ENCODE assay signal across 17 cellular contexts in the genomic region with DNA sequence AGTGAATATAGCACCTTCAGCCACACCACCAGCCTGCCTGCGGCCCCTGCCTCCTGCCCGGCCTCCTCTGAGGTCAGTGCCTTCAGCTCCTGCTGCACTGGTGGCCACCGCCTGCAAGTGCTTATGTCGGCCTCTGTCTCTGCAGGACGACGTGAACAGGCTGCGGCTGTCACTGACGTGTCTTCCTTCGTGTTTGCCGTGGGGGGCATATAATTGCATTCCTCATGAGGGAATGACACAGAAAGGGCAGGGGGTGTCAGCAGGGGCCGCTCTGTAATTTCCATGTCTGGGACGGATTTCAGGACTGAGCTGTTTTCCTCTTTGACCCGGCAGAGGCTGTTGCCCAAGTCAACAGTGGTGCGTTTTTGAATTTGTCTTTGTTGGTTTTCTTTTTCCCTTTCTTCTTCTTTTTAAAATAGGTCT. TPM values are rescaled to one million over a fixed set of nuclear protein-coding genes. Genes with fewer than 3 reads are reported as not detected.
DNase-seq lines count a peak whose midpoint lies in the region; ATAC-seq and TF ChIP-seq lines count a peak whose summit lies in the region.
"Had no signal": no experiment of that assay in that cellular context is flagged by ENCODE, and none has a peak within 500 bp of the region (broad histone marks: within the 10 kb centered on the region; RNA-seq: fewer than 3 reads in every experiment).

No MANE protein-coding gene starts in this region.

- no peak for TF ChIP-seq CTCF in right lobe of liver (IDR thresholded peaks at IDR 0.05)
- peak in 1 of 6 experiments; percentile 12 for TF ChIP-seq CTCF in upper lobe of left lung (IDR thresholded peaks at IDR 0.05)

- TF ChIP-seq POLR2A in right lobe of liver (IDR thresholded peaks at IDR 0.05) = no peak
- TF ChIP-seq POLR2A in upper lobe of left lung (IDR thresholded peaks at IDR 0.05) = no peak

- ATAC-seq in Right ventricle myocardium superior (ENCODE audit: poor library complexity) (peak; percentile 30), left ventricle myocardium superior (no peak), right lobe of liver (peak; percentile 56 to 74 (median 64)), upper lobe of left lung (ENCODE audit: low FRiP score in 2 of 2) (no peak), GM21447 (IDR thresholded peaks at IDR 0.05; ENCODE audit: unreplicated experiment) (no peak), HG03354 (IDR thresholded peaks at IDR 0.05; ENCODE audit: poor library complexity, severe bottlenecking, unreplicated experiment) (no peak), GM21825 (IDR thresholded peaks at IDR 0.05; ENCODE audit: unreplicated experiment) (no peak)
- no peak for ATAC-seq in central memory CD8-positive, alpha-beta T cell (replicated peaks; ENCODE audit: extremely low read depth, poor library complexity, severe bottlenecking)

- no peaks in the 10 kb centered on the region for H3K9me3 Mint-ChIP-seq in central memory CD8-positive, alpha-beta T cell

- WGBS in right lobe of liver (ENCODE audit: insufficient coverage, low coverage, low lambda C conversion rate, missing lambda C conversion rate) = 20% methylated on average over 4 of the region's 14 CpGs
- 73 to 78% methylated on average over 12 to 14 of the region's 14 CpGs for WGBS in upper lobe of left lung, 2 donors

- H3K4me3 ChIP-seq in right lobe of liver (no peak overlapping the region), upper lobe of left lung (no peak overlapping the region)

- H3K4me1 ChIP-seq in right lobe of liver (peaks cover 0 to 26% (median 16%) of the 10 kb centered on the region in 4 donors), upper lobe of left lung (peaks cover 61 to 94% (median 81%) of the 10 kb centered on the region in 4 donors)

- DNase-seq in Right ventricle myocardium superior (no peak), left ventricle myocardium superior (no peak), right lobe of liver (peak in 1 of 3 donors; percentile 61), upper lobe of left lung (peak in 1 of 2 donors; percentile 39)
- DNase-seq in central memory CD8-positive, alpha-beta T cell (ENCODE audit: low spot score in 2 of 2) = no peak
- DNase-seq: activated CD8-positive, alpha-beta memory T cell treated with anti-CD3 and anti-CD28 coated beads for 24 hours; activated gamma-delta T cell; Calu3; islet precursor cell; NCI-H510A; OCI-M1; retina; stimulated activated CD4-positive, alpha-beta T cell treated with anti-CD3 and anti-CD28 coated beads, Interleukin-2, amount 100 ng/mL, for 48 hours had no signal

- H3K36me3 Mint-ChIP-seq in central memory CD8-positive, alpha-beta T cell (ENCODE audit: insufficient read depth) = peaks cover 29% of the 10 kb centered on the region

- peak overlapping the region; percentile 84 for H3K27ac Mint-ChIP-seq in central memory CD8-positive, alpha-beta T cell (ENCODE audit: low read depth)

- intact Hi-C loops in Right ventricle myocardium superior (cut with DNase I) = no loop called here
- intact Hi-C loops in left ventricle myocardium superior (cut with micrococcal nuclease) = no loop called here
- intact Hi-C loops in right lobe of liver (cut with DNase I) = no loop called here

- H3K36me3 ChIP-seq in right lobe of liver = no peaks in the 10 kb centered on the region
- H3K36me3 ChIP-seq in upper lobe of left lung = peaks cover 0 to 7% (median 0%) of the 10 kb centered on the region in 4 donors

- H3K27me3 ChIP-seq in right lobe of liver = no peaks in the 10 kb centered on the region
- no peaks in the 10 kb centered on the region for H3K27me3 ChIP-seq in upper lobe of left lung

- peak overlapping the region; percentile 37 for H3K4me3 Mint-ChIP-seq in central memory CD8-positive, alpha-beta T cell

- H3K27me3 Mint-ChIP-seq in central memory CD8-positive, alpha-beta T cell = no peaks in the 10 kb centered on the region

- no peaks in the 10 kb centered on the region for H3K9me3 ChIP-seq in right lobe of liver
- H3K9me3 ChIP-seq in upper lobe of left lung = no peaks in the 10 kb centered on the region

- peaks cover 88% of the 10 kb centered on the region for H3K4me1 Mint-ChIP-seq in central memory CD8-positive, alpha-beta T cell

- no peak for TF ChIP-seq EP300 in upper lobe of left lung (IDR thresholded peaks at IDR 0.05)

- H3K27ac ChIP-seq in right lobe of liver (peak overlapping the region in 2 of 3 donors; percentile 15 to 50), upper lobe of left lung (peak overlapping the region; percentile 32 to 65 (median 50))
- H3K27ac ChIP-seq: VCaP had no signal

RNA-seq across cellular contexts. Expression of a gene that starts 28.5 kb away (rescaled TPM):
- total RNA-seq in Right ventricle myocardium superior (11.1 TPM), left ventricle myocardium superior (9.7 TPM), right lobe of liver (10 to 100 TPM; 12.2 to 23.0 (median 16.5) TPM), upper lobe of left lung (100 to 1,000 TPM in 1 of 6 donors, 10 to 100 TPM in 5; 48.3 to 109 (median 67.6) TPM)

Comparison
In these comparisons a context has a peak if more than half of its experiments do, and no peak if none do; other contexts are left out.
1. ATAC-seq: peak in Right ventricle myocardium superior (single experiment) and right lobe of liver (4 of 4); none in left ventricle myocardium superior (single experiment), central memory CD8-positive, alpha-beta T cell (single experiment), upper lobe of left lung (0 of 2), GM21447 (single experiment), HG03354 (single experiment) and GM21825 (single experiment).